In genomic region chr17:64679710-64680216, GRCh38 we compare ENCODE assay signal across 13 cellular contexts. TPM values are rescaled to one million over a fixed set of nuclear protein-coding genes. Genes with fewer than 3 reads are reported as not detected.
DNase-seq lines count a peak whose midpoint lies in the region; ATAC-seq and TF ChIP-seq lines count a peak whose summit lies in the region.
"Had no signal": no experiment of that assay in that cellular context is flagged by ENCODE, and none has a peak within 500 bp of the region (broad histone marks: within the 10 kb centered on the region; RNA-seq: fewer than 3 reads in every experiment).

No MANE protein-coding gene starts in this region.

- H3K4me3 ChIP-seq in AG04450 (ENCODE audit: low read depth, low read length): peak overlapping the region; percentile 48
- H3K4me3 ChIP-seq: spleen, stomach had no signal

- H3K4me1 Mint-ChIP-seq in T-helper 2 cell treated with Interferon-gamma antibody and Interleukin-4, amounts not matched to agents 5 μg/mL and 100 μg/mL, for 36 hours (ENCODE audit: low read depth): no peaks in the 10 kb centered on the region
- H3K4me1 Mint-ChIP-seq: CD4-positive, CD25-positive, alpha-beta regulatory T cell had no signal

- H3K27ac ChIP-seq in AG04450 (ENCODE audit: low read depth, low read length): peak overlapping the region; percentile 98
- H3K27ac ChIP-seq: spleen, stomach had no signal

- no peaks in the 10 kb centered on the region for H3K36me3 Mint-ChIP-seq in T-helper 2 cell treated with Interferon-gamma antibody and Interleukin-4, amounts not matched to agents 5 μg/mL and 100 μg/mL, for 36 hours (ENCODE audit: low read depth)
- H3K36me3 Mint-ChIP-seq: CD4-positive, CD25-positive, alpha-beta regulatory T cell had no signal

- ATAC-seq in GM21423 (IDR thresholded peaks at IDR 0.05; ENCODE audit: unreplicated experiment) (no peak), HG03469 (IDR thresholded peaks at IDR 0.05; ENCODE audit: unreplicated experiment) (no peak)

- H3K9me3 ChIP-seq in AG04450 (ENCODE audit: control insufficient read depth, insufficient read depth, low read length): no peaks in the 10 kb centered on the region
- H3K9me3 ChIP-seq: spleen, stomach had no signal

- H3K9me3 Mint-ChIP-seq in T-helper 2 cell treated with Interferon-gamma antibody and Interleukin-4, amounts not matched to agents 5 μg/mL and 100 μg/mL, for 36 hours: no peaks in the 10 kb centered on the region
- H3K9me3 Mint-ChIP-seq: CD4-positive, CD25-positive, alpha-beta regulatory T cell had no signal

- no peak overlapping the region for H3K27ac Mint-ChIP-seq in T-helper 2 cell treated with Interferon-gamma antibody and Interleukin-4, amounts not matched to agents 5 μg/mL and 100 μg/mL, for 36 hours
- H3K27ac Mint-ChIP-seq: CD4-positive, CD25-positive, alpha-beta regulatory T cell had no signal

- POLR2A ChIA-PET in AG04450 (lab: Yijun Ruan, JAX): interaction anchor here (0.5 to 3.3 kb wide), 14 partner anchors 9 to 175 kb away, joined by 3 to 20 read pairs (median 5); partner anchors contain the start of genes CEP95, DDX5 and SMURF2

- no peak for TF ChIP-seq CTCF in AG04450 (IDR thresholded peaks at IDR 0.05; ENCODE audit: low read depth, low read length)

- peak; percentile 97 for DNase-seq in AG04450 (ENCODE audit: low read depth, low spot score)
- DNase-seq in HS-5 (ENCODE audit: low read depth): peak; percentile 99
- DNase-seq in astrocyte of the hippocampus (ENCODE audit: low read depth, low spot score): peak; percentile 82
- peak; percentile 98 for DNase-seq in iris pigment epithelial cell (ENCODE audit: low read depth)
- DNase-seq in T-helper 2 cell treated with Interferon-gamma antibody and Interleukin-4, amounts not matched to agents 5 μg/mL and 100 μg/mL, for 36 hours (ENCODE audit: low spot score): no peak
- no peak for DNase-seq in stimulated activated naive CD4-positive, alpha-beta T cell treated with Interleukin-2 at 50 U/mL for 16 hours (lab: John Stamatoyannopoulos, UW)
- DNase-seq: CD4-positive, CD25-positive, alpha-beta regulatory T cell; cerebellar nuclear complex; NCI-H187 treated with DMSO at 0.1 percent for 48 hours; spleen; stomach had no signal

- no peaks in the 10 kb centered on the region for H3K27me3 Mint-ChIP-seq in T-helper 2 cell treated with Interferon-gamma antibody and Interleukin-4, amounts not matched to agents 5 μg/mL and 100 μg/mL, for 36 hours (ENCODE audit: low read depth)

- no peaks in the 10 kb centered on the region for H3K27me3 ChIP-seq in AG04450 (ENCODE audit: control insufficient read depth, insufficient read depth, low read length)
- H3K27me3 ChIP-seq: spleen, stomach had no signal

- CTCF ChIA-PET in AG04450 (lab: Charles Lee): interaction anchor here (1.2 kb wide), 1 partner anchor 30 kb away, joined by 3 read pairs; no protein-coding TSS in a partner anchor

- no peak overlapping the region for H3K4me3 Mint-ChIP-seq in T-helper 2 cell treated with Interferon-gamma antibody and Interleukin-4, amounts not matched to agents 5 μg/mL and 100 μg/mL, for 36 hours
- H3K4me3 Mint-ChIP-seq: CD4-positive, CD25-positive, alpha-beta regulatory T cell had no signal

RNA-seq across cellular contexts. Expression of gene SMURF2, which starts 17.7 kb away (rescaled TPM):
- 130 and 147 TPM in 2 replicates for polyA plus RNA-seq in AG04450 (2011; rRNA removed)
- 207 and 286 TPM in 2 replicates for polyA minus RNA-seq in AG04450 (2011; rRNA and poly(A)+ RNA removed)

Comparison
In these comparisons a context has a peak if more than half of its experiments do, and no peak if none do; other contexts are left out.
1. DNase-seq: peak in AG04450 (single experiment), HS-5 (single experiment), astrocyte of the hippocampus (single experiment) and iris pigment epithelial cell (single experiment); none in T-helper 2 cell treated with Interferon-gamma antibody and Interleukin-4, amounts not matched to agents 5 μg/mL and 100 μg/mL, for 36 hours (single experiment) and stimulated activated naive CD4-positive, alpha-beta T cell treated with Interleukin-2 at 50 U/mL for 16 hours (single experiment).